In the genomic region with DNA sequence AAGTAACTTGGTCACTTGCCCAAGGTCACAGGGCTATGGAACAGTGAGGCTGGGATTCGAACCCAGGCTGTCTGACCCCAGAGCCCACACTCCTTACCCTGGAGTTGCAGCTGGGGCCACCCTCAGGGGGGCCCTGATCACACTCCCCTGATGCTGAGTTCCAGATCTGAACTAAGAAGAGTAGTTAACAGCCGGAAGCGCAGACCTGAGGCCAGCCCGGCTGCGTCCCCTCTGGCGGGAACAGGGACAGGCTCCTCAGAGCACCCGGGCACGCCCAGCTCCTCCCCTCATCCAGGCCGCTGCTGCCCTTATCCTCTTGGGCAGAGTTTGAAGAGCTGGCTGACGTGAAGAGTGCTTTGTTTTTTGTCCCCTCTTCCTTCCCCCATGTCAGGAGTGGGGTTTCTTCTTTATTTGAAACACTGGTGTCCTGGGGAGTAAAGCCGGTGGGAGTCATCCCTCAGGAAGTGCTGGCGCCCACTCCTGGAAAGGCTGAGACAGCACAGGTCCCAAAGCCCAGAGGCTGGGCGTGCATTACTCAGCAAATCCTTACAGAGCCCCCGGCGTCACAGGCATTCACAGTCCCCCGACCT, we compare ENCODE assay signal across 1 cellular context.
TF ChIP-seq lines count a peak whose summit lies in the region.

No MANE protein-coding gene starts in this region.

TF ChIP-seq in HepG2, 621 proteins besides CTCF, POLR2A, EP300 and RAD21 (continued from another document):
- TF ChIP-seq, protein P1, sequence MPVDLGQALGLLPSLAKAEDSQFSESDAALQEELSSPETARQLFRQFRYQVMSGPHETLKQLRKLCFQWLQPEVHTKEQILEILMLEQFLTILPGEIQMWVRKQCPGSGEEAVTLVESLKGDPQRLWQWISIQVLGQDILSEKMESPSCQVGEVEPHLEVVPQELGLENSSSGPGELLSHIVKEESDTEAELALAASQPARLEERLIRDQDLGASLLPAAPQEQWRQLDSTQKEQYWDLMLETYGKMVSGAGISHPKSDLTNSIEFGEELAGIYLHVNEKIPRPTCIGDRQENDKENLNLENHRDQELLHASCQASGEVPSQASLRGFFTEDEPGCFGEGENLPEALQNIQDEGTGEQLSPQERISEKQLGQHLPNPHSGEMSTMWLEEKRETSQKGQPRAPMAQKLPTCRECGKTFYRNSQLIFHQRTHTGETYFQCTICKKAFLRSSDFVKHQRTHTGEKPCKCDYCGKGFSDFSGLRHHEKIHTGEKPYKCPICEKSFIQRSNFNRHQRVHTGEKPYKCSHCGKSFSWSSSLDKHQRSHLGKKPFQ (CRISPR knock-in tag; IDR thresholded peaks at IDR 0.05; ENCODE audit: insufficient replicate concordance) = peak; percentile 61
- TF ChIP-seq MYC (CRISPR knock-in tag; IDR thresholded peaks at IDR 0.05; ENCODE audit: borderline replicate concordance) (peak; percentile 16; the same call in 1 of the 2 replicates), ZNF850 (CRISPR knock-in tag; conservative IDR thresholded peaks at IDR 0.05) (no peak), POGZ (CRISPR knock-in tag; IDR thresholded peaks at IDR 0.05) (0 out of 2 replicates have a peak, but pooled peaks have one; percentile 12), GABPB1 (CRISPR knock-in tag; IDR thresholded peaks at IDR 0.05) (peak; percentile 72)
